Comparison of ENCODE assay signal across 33 cellular contexts in genomic region chr11:126687477-126687876, GRCh38.
"Had no signal": no experiment of that assay in that cellular context is flagged by ENCODE, and none has a peak within 500 bp of the region (broad histone marks: within the 10 kb centered on the region; RNA-seq: fewer than 3 reads in every experiment).

No MANE protein-coding gene starts in this region.

- H3K27me3 Mint-ChIP-seq: activated CD4-positive, alpha-beta memory T cell treated with anti-CD3 and anti-CD28 coated beads for 36 hours; activated CD4-positive, alpha-beta T cell treated with anti-CD3 and anti-CD28 coated beads, Interleukin-2, amount 10 ng/mL, durations not matched to agents 24 days and 14 days had no signal

- H3K4me3 Mint-ChIP-seq: activated B cell treated with CpG ODN at 0.5 μM for 24 hours; activated CD4-positive, alpha-beta memory T cell treated with anti-CD3 and anti-CD28 coated beads for 36 hours; activated CD4-positive, alpha-beta T cell treated with anti-CD3 and anti-CD28 coated beads, Interleukin-2, amount 10 ng/mL, durations not matched to agents 24 days and 14 days; activated CD8-positive, alpha-beta T cell treated with anti-CD3 and anti-CD28 coated beads for 36 hours; activated naive CD4-positive, alpha-beta T cell treated with anti-CD3 and anti-CD28 coated beads for 36 hours; activated naive CD8-positive, alpha-beta T cell treated with anti-CD3 and anti-CD28 coated beads for 36 hours; activated T-cell treated with anti-CD3 and anti-CD28 coated beads, Interleukin-2, amount 50 U/mL, for 4 hours; activated T-cell treated with anti-CD3 and anti-CD28 coated beads, Interleukin-2, amount 50 U/mL, for 72 hours; activated T-helper 1 cell treated with anti-CD3 and anti-CD28 coated beads, Interleukin-12 subunit alpha, Interleukin-12 subunit beta, Interleukin-2, Interleukin-4 antibody, amounts not matched to agents 30 ng/mL and 10 ng/mL and 1 ng/mL, durations not matched to agents 14 hours and 24 hours and 36 hours; activated T-helper 17 cell treated with anti-CD3 and anti-CD28 coated beads, Interleukin-2, amount 50 U/mL, for 72 hours; T-helper 17 cell; T-helper 2 cell treated with Interferon-gamma antibody and Interleukin-4, amounts not matched to agents 5 μg/mL and 100 μg/mL, for 36 hours had no signal

- DNase-seq: activated B cell treated with CpG ODN at 0.5 μM for 24 hours; activated CD4-positive, alpha-beta memory T cell treated with anti-CD3 and anti-CD28 coated beads for 36 hours; activated CD4-positive, alpha-beta T cell treated with anti-CD3 and anti-CD28 coated beads for 4 hours; activated CD4-positive, alpha-beta T cell treated with anti-CD3 and anti-CD28 coated beads, Interleukin-2, amount 10 ng/mL, durations not matched to agents 24 days and 14 days; activated CD4-positive, alpha-beta T cell treated with anti-CD3 and anti-CD28 coated beads, Interleukin-2, amount 50 U/mL, for 1 hour; activated CD4-positive, alpha-beta T cell treated with anti-CD3 and anti-CD28 coated beads, Interleukin-2, amount 50 U/mL, for 4 hours; activated CD4-positive, CD25-positive, alpha-beta regulatory T cell treated with anti-CD3 and anti-CD28 coated beads, Interleukin-2, amount 50 U/mL, for 72 hours; activated CD8-positive, alpha-beta memory T cell treated with anti-CD3 and anti-CD28 coated beads, Interleukin-2, amount 50 U/mL, for 4 hours; activated CD8-positive, alpha-beta T cell treated with anti-CD3 and anti-CD28 coated beads for 36 hours; activated effector memory CD4-positive, alpha-beta T cell treated with anti-CD3 and anti-CD28 coated beads, Interleukin-2, amount 50 U/mL, for 16 hours; activated gamma-delta T cell treated with Interleukin-2 at 50 U/mL for 16 hours; activated naive CD4-positive, alpha-beta T cell; activated naive CD4-positive, alpha-beta T cell treated with anti-CD3 and anti-CD28 coated beads for 36 hours; activated naive CD4-positive, alpha-beta T cell treated with anti-CD3 and anti-CD28 coated beads, Interleukin-2, amount 50 U/mL, for 16 hours; activated naive CD8-positive, alpha-beta T cell treated with anti-CD3 and anti-CD28 coated beads for 36 hours; activated T-cell treated with anti-CD3 and anti-CD28 coated beads for 4 hours; activated T-cell treated with anti-CD3 and anti-CD28 coated beads, Interleukin-2, amount 50 U/mL, for 1 hour; activated T-cell treated with anti-CD3 and anti-CD28 coated beads, Interleukin-2, amount 50 U/mL, for 4 hours; activated T-cell treated with anti-CD3 and anti-CD28 coated beads, Interleukin-2, amount 50 U/mL, for 72 hours; adrenal gland; amniotic stem cell; aorta; body of pancreas; brain microvascular endothelial cell; central memory CD4-positive, alpha-beta T cell; T-helper 17 cell; T-helper 9 cell had no signal

- H3K4me1 ChIP-seq: adrenal gland, body of pancreas, breast epithelium had no signal

- H3K4me1 Mint-ChIP-seq: activated B cell treated with CpG ODN at 0.5 μM for 24 hours; activated CD4-positive, alpha-beta T cell treated with anti-CD3 and anti-CD28 coated beads, Interleukin-2, amount 10 ng/mL, durations not matched to agents 24 days and 14 days; activated naive CD8-positive, alpha-beta T cell treated with anti-CD3 and anti-CD28 coated beads for 36 hours; activated T-helper 17 cell treated with anti-CD3 and anti-CD28 coated beads, Interleukin-2, amount 50 U/mL, for 72 hours; T-helper 17 cell had no signal

- H3K27ac Mint-ChIP-seq: activated B cell treated with CpG ODN at 0.5 μM for 24 hours; activated CD4-positive, alpha-beta memory T cell treated with anti-CD3 and anti-CD28 coated beads for 36 hours; activated CD4-positive, alpha-beta T cell treated with anti-CD3 and anti-CD28 coated beads, Interleukin-2, amount 10 ng/mL, durations not matched to agents 24 days and 14 days; activated CD8-positive, alpha-beta T cell treated with anti-CD3 and anti-CD28 coated beads for 36 hours; activated naive CD4-positive, alpha-beta T cell treated with anti-CD3 and anti-CD28 coated beads for 36 hours; activated naive CD4-positive, alpha-beta T cell treated with anti-CD3 and anti-CD28 coated beads, Interleukin-2, amount 50 U/mL, for 72 hours; activated naive CD8-positive, alpha-beta T cell treated with anti-CD3 and anti-CD28 coated beads for 36 hours; activated T-cell treated with anti-CD3 and anti-CD28 coated beads, Interleukin-2, amount 50 U/mL, for 72 hours; activated T-helper 1 cell treated with anti-CD3 and anti-CD28 coated beads, Interleukin-12 subunit alpha, Interleukin-12 subunit beta, Interleukin-2, Interleukin-4 antibody, amounts not matched to agents 30 ng/mL and 10 ng/mL and 1 ng/mL, durations not matched to agents 14 hours and 24 hours and 36 hours; activated T-helper 17 cell treated with anti-CD3 and anti-CD28 coated beads, Interleukin-2, amount 50 U/mL, for 72 hours; T-helper 17 cell; T-helper 2 cell treated with Interferon-gamma antibody and Interleukin-4, amounts not matched to agents 5 μg/mL and 100 μg/mL, for 36 hours had no signal

- H3K9me3 Mint-ChIP-seq: activated B cell treated with CpG ODN at 0.5 μM for 24 hours; activated CD4-positive, alpha-beta memory T cell treated with anti-CD3 and anti-CD28 coated beads for 36 hours; activated CD4-positive, alpha-beta T cell treated with anti-CD3 and anti-CD28 coated beads, Interleukin-2, amount 10 ng/mL, durations not matched to agents 24 days and 14 days; activated CD8-positive, alpha-beta T cell treated with anti-CD3 and anti-CD28 coated beads for 36 hours; activated naive CD4-positive, alpha-beta T cell treated with anti-CD3 and anti-CD28 coated beads for 36 hours; activated naive CD4-positive, alpha-beta T cell treated with anti-CD3 and anti-CD28 coated beads, Interleukin-2, amount 50 U/mL, for 72 hours; activated naive CD8-positive, alpha-beta T cell treated with anti-CD3 and anti-CD28 coated beads for 36 hours; activated T-cell treated with anti-CD3 and anti-CD28 coated beads, Interleukin-2, amount 50 U/mL, for 4 hours; activated T-cell treated with anti-CD3 and anti-CD28 coated beads, Interleukin-2, amount 50 U/mL, for 72 hours; activated T-helper 1 cell treated with anti-CD3 and anti-CD28 coated beads, Interleukin-12 subunit alpha, Interleukin-12 subunit beta, Interleukin-2, Interleukin-4 antibody, amounts not matched to agents 30 ng/mL and 10 ng/mL and 1 ng/mL, durations not matched to agents 14 hours and 24 hours and 36 hours; activated T-helper 17 cell treated with anti-CD3 and anti-CD28 coated beads, Interleukin-2, amount 50 U/mL, for 72 hours; T-helper 2 cell treated with Interferon-gamma antibody and Interleukin-4, amounts not matched to agents 5 μg/mL and 100 μg/mL, for 36 hours had no signal

- H3K36me3 ChIP-seq: adrenal gland, brain microvascular endothelial cell, breast epithelium had no signal

- H3K27ac ChIP-seq: adrenal gland, body of pancreas, brain microvascular endothelial cell, breast epithelium, VCaP had no signal

- ATAC-seq: activated CD8-positive, alpha-beta T cell treated with anti-CD3 and anti-CD28 coated beads for 36 hours; activated naive CD4-positive, alpha-beta T cell treated with anti-CD3 and anti-CD28 coated beads, Interleukin-2, amount 50 U/mL, for 72 hours; activated T-cell treated with anti-CD3 and anti-CD28 coated beads, Interleukin-2, amount 50 U/mL, for 4 hours; activated T-cell treated with anti-CD3 and anti-CD28 coated beads, Interleukin-2, amount 50 U/mL, for 72 hours; activated T-helper 17 cell treated with anti-CD3 and anti-CD28 coated beads, Interleukin-2, amount 50 U/mL, for 72 hours; body of pancreas; T-helper 17 cell had no signal

- H3K36me3 Mint-ChIP-seq: activated CD4-positive, alpha-beta memory T cell treated with anti-CD3 and anti-CD28 coated beads for 36 hours; activated naive CD4-positive, alpha-beta T cell treated with anti-CD3 and anti-CD28 coated beads, Interleukin-2, amount 50 U/mL, for 72 hours; activated naive CD8-positive, alpha-beta T cell treated with anti-CD3 and anti-CD28 coated beads for 36 hours had no signal

- H3K27me3 ChIP-seq: adrenal gland, body of pancreas, brain microvascular endothelial cell, breast epithelium had no signal

- H3K4me3 ChIP-seq: adrenal gland, body of pancreas, breast epithelium had no signal
